In the genomic region with DNA sequence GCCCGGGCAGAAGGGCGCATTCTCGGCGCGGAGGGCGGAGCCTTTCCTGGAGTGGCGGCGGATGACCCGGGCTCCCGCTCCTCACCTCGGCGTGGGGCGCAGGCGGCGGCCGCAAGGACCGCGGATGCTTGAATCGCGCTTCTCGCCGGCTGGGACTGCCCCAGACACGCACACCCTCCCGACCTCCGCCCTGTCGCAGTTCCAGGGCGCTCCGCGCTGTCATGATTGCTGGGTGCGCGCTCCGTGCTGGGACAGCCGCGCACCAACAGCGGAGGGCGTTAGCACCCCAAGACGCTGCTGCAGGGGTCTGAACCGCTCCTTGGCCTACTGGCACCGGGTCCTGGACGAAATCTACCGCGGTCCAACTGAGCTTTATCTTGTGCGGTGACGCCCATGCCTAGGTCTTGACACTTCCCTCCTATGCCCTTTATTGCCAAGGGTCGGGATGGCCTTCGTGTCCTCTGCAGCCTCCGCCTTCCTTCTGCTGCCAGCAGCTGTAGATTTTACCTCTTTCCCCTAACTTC, we compare ENCODE assay signal across 8 cellular contexts. TPM values are rescaled to one million over a fixed set of nuclear protein-coding genes. Genes with fewer than 3 reads are reported as not detected.
DNase-seq lines count a peak whose midpoint lies in the region; ATAC-seq and TF ChIP-seq lines count a peak whose summit lies in the region.

No MANE protein-coding gene starts in this region.

- no peaks in the 10 kb centered on the region for H3K27me3 ChIP-seq in HAP-1 (ENCODE audit: low read depth)

- no peak for DNase-seq in HFFc6
- peak; percentile 46 for DNase-seq in activated CD4-positive, alpha-beta memory T cell treated with anti-CD3 and anti-CD28 coated beads for 36 hours
- peak; percentile 77 for DNase-seq in cardiac septum (ENCODE audit: low spot score)
- DNase-seq in progenitor cell of endocrine pancreas (ENCODE audit: low spot score, unreplicated experiment), result peak; percentile 15
- no peak for DNase-seq in HAP-1 (ENCODE audit: low spot score in 2 of 2)
- no peak for DNase-seq in SW 1271 (lab: John Stamatoyannopoulos, UW)
- no peak for DNase-seq in A172 (ENCODE audit: low spot score)

- H3K4me1 ChIP-seq in HAP-1, result no peaks in the 10 kb centered on the region

- in situ Hi-C loops in HAP-1 (cut with MboI; ENCODE audit: low sequenced_read_pairs), result no loop called here

- no peaks in the 10 kb centered on the region; the same call in 1 of the 2 replicates for H3K27me3 Mint-ChIP-seq in HFFc6 (ENCODE audit: insufficient read depth)
- H3K27me3 Mint-ChIP-seq in activated CD4-positive, alpha-beta memory T cell treated with anti-CD3 and anti-CD28 coated beads for 36 hours, result peaks cover 29% of the 10 kb centered on the region
- H3K27me3 Mint-ChIP-seq in progenitor cell of endocrine pancreas, result peaks cover 28% of the 10 kb centered on the region

- peak; percentile 78 for ATAC-seq in GM18511 (IDR thresholded peaks at IDR 0.05; ENCODE audit: unreplicated experiment)

- H3K36me3 Mint-ChIP-seq in HFFc6 (ENCODE audit: low read depth), result peaks cover 4% of the 10 kb centered on the region; the same call in 1 of the 2 replicates
- peaks cover 2% of the 10 kb centered on the region for H3K36me3 Mint-ChIP-seq in activated CD4-positive, alpha-beta memory T cell treated with anti-CD3 and anti-CD28 coated beads for 36 hours
- H3K36me3 Mint-ChIP-seq in progenitor cell of endocrine pancreas (ENCODE audit: insufficient read depth), result peaks cover 14% of the 10 kb centered on the region

- intact Hi-C loops in activated CD4-positive, alpha-beta memory T cell treated with anti-CD3 and anti-CD28 coated beads for 36 hours (cut with micrococcal nuclease), result no loop called here
- intact Hi-C loops in cardiac septum (cut with DNase I), result no loop called here

- CTCF ChIA-PET in activated CD4-positive, alpha-beta memory T cell treated with anti-CD3 and anti-CD28 coated beads for 36 hours (lab: Charles Lee), result no interaction called here

- H3K4me3 ChIP-seq in HAP-1, result no peak overlapping the region

- POLR2A ChIA-PET in activated CD4-positive, alpha-beta memory T cell treated with anti-CD3 and anti-CD28 coated beads for 36 hours (lab: Charles Lee), result no interaction called here

- H3K27ac Mint-ChIP-seq in HFFc6 (no peak overlapping the region), progenitor cell of endocrine pancreas (no peak overlapping the region)
- H3K27ac Mint-ChIP-seq in activated CD4-positive, alpha-beta memory T cell treated with anti-CD3 and anti-CD28 coated beads for 36 hours, result no peak overlapping the region

- H3K9me3 Mint-ChIP-seq in HFFc6 (no peaks in the 10 kb centered on the region), progenitor cell of endocrine pancreas (ENCODE audit: low read depth) (peaks cover 2% of the 10 kb centered on the region)
- peaks cover 2% of the 10 kb centered on the region for H3K9me3 Mint-ChIP-seq in activated CD4-positive, alpha-beta memory T cell treated with anti-CD3 and anti-CD28 coated beads for 36 hours

- H3K9me3 ChIP-seq in HAP-1, result no peaks in the 10 kb centered on the region

- H3K36me3 ChIP-seq in HAP-1 (replicated peaks), result peaks cover 4% of the 10 kb centered on the region; the same call in 1 of the 2 replicates

- H3K4me3 Mint-ChIP-seq in HFFc6 (peak overlapping the region; percentile 72), progenitor cell of endocrine pancreas (ENCODE audit: low read depth) (peak overlapping the region; percentile 68)
- H3K4me3 Mint-ChIP-seq in activated CD4-positive, alpha-beta memory T cell treated with anti-CD3 and anti-CD28 coated beads for 36 hours, result peak overlapping the region; percentile 14

- TF ChIP-seq CTCF in HFFc6 (IDR thresholded peaks at IDR 0.05) (no peak), progenitor cell of endocrine pancreas (IDR thresholded peaks at IDR 0.05; ENCODE audit: unreplicated experiment) (no peak)

- peaks cover 43% of the 10 kb centered on the region for H3K4me1 Mint-ChIP-seq in HFFc6 (ENCODE audit: low read depth)
- H3K4me1 Mint-ChIP-seq in activated CD4-positive, alpha-beta memory T cell treated with anti-CD3 and anti-CD28 coated beads for 36 hours (ENCODE audit: low read depth), result peaks cover 15% of the 10 kb centered on the region
- peaks cover 5% of the 10 kb centered on the region for H3K4me1 Mint-ChIP-seq in progenitor cell of endocrine pancreas (ENCODE audit: low read depth)

RNA-seq across cellular contexts. Expression of gene IRAK1BP1, which starts 43.3 kb away (rescaled TPM):
- 1 to 10 TPM; 1.8 to 2.6 (median 2.3) TPM for total RNA-seq in HFFc6 (2021; fragmentation: NEBNext Ultra II Directional; extraction: Animal tissue kit (Norgen Biotek cat#: 25700))
- total RNA-seq in activated CD4-positive, alpha-beta memory T cell treated with anti-CD3 and anti-CD28 coated beads for 36 hours, result 1 to 10 TPM; 2.1 to 2.4 TPM
- total RNA-seq in cardiac septum (2.1 TPM), progenitor cell of endocrine pancreas (10.6 and 10.7 TPM in 2 replicates)
- 5.1 and 6.5 TPM in 2 replicates for total RNA-seq in A172 (2014; rRNA removed; shearing (Covaris generic))

Comparison
In these comparisons a context has a peak if more than half of its experiments do, and no peak if none do; other contexts are left out.
1. DNase-seq: peak in activated CD4-positive, alpha-beta memory T cell treated with anti-CD3 and anti-CD28 coated beads for 36 hours (single experiment), cardiac septum (single experiment) and progenitor cell of endocrine pancreas (single experiment); none in HFFc6 (single experiment), HAP-1 (0 of 2), SW 1271 (0 of 2) and A172 (single experiment).
2. H3K4me3 Mint-ChIP-seq: peak in every context shown above with its lines; median percentile 72 in HFFc6; 68 in progenitor cell of endocrine pancreas; 14 in activated CD4-positive, alpha-beta memory T cell treated with anti-CD3 and anti-CD28 coated beads for 36 hours.